25 cellular contexts compared by ENCODE assay signal in genomic region chr3:194422188-194422587, GRCh38. TPM values are rescaled to one million over a fixed set of nuclear protein-coding genes. Genes with fewer than 3 reads are reported as not detected.
DNase-seq lines count a peak whose midpoint lies in the region; ATAC-seq, FAIRE-seq and TF ChIP-seq lines count a peak whose summit lies in the region.
"Had no signal": no experiment of that assay in that cellular context is flagged by ENCODE, and none has a peak within 500 bp of the region (broad histone marks: within the 10 kb centered on the region; RNA-seq: fewer than 3 reads in every experiment).

No MANE protein-coding gene starts in this region.

- H3K27ac ChIP-seq in cardiac muscle cell (peak overlapping the region; percentile 58), kidney (ENCODE audit: low read depth in 2 of 2, low read length in 2 of 2) (no peak overlapping the region)
- H3K27ac ChIP-seq: stomach had no signal

- H3K4me1 ChIP-seq in cardiac muscle cell (ENCODE audit: low read depth), result peaks cover 11% of the 10 kb centered on the region
- H3K4me1 ChIP-seq in kidney (ENCODE audit: control insufficient read depth in 1 of 2, insufficient read depth in 1 of 2, low read depth in 1 of 2, low read length in 2 of 2), result no peaks in the 10 kb centered on the region
- H3K4me1 ChIP-seq: stomach had no signal

- H3K4me3 ChIP-seq in cardiac muscle cell, result no peak overlapping the region
- no peak overlapping the region for H3K4me3 ChIP-seq in fibroblast of mammary gland (ENCODE audit: control insufficient read depth, low read depth, low read length)
- H3K4me3 ChIP-seq in kidney (ENCODE audit: low read length in 2 of 2), result no peak overlapping the region
- H3K4me3 ChIP-seq: stomach had no signal

- ATAC-seq in left ventricle myocardium superior (no peak), T-helper 17 cell (no peak), GM19395 (IDR thresholded peaks at IDR 0.05; ENCODE audit: unreplicated experiment) (no peak)
- ATAC-seq: natural killer cell, Right ventricle myocardium inferior had no signal

- no peak overlapping the region for H3K9ac ChIP-seq in kidney (ENCODE audit: low read length in 2 of 2)

- H3K4me3 Mint-ChIP-seq in T-helper 17 cell, result no peak overlapping the region
- H3K4me3 Mint-ChIP-seq: CD4-positive, CD25-positive, alpha-beta regulatory T cell; endodermal cell; natural killer cell had no signal

- H3K36me3 ChIP-seq in cardiac muscle cell, result peaks cover 49% of the 10 kb centered on the region
- peaks cover 22 to 26% of the 10 kb centered on the region in 2 donors for H3K36me3 ChIP-seq in kidney (ENCODE audit: control insufficient read depth in 1 of 2, insufficient read depth in 2 of 2, low read length in 2 of 2)

- H3K4me1 Mint-ChIP-seq in T-helper 17 cell, result peaks cover 9% of the 10 kb centered on the region
- H3K4me1 Mint-ChIP-seq: endodermal cell had no signal

- H3K27me3 Mint-ChIP-seq in T-helper 17 cell, result no peaks in the 10 kb centered on the region
- H3K27me3 Mint-ChIP-seq: CD4-positive, CD25-positive, alpha-beta regulatory T cell; progenitor cell of endocrine pancreas had no signal

- intact Hi-C loops in left ventricle myocardium superior (cut with micrococcal nuclease), result no loop called here
- intact Hi-C loops in kidney (cut with DNase I), result no loop called here

- no peak for DNase-seq in cardiac muscle cell (ENCODE audit: low read depth in 1 of 2, low spot score in 1 of 2)
- DNase-seq in left ventricle myocardium superior, result no peak
- DNase-seq in T-helper 17 cell, result no peak
- DNase-seq in fibroblast of mammary gland (ENCODE audit: low read depth), result peak; percentile 54
- DNase-seq in NCI-H1436 (lab: John Stamatoyannopoulos, UW), result no peak
- DNase-seq in T1000 (lab: John Stamatoyannopoulos, UW), result no peak
- DNase-seq in kidney, result no peak
- DNase-seq: activated CD4-positive, alpha-beta T cell treated with anti-CD3 and anti-CD28 coated beads, Interleukin-2, amount 50 U/mL, for 48 hours; amygdala; CD4-positive, CD25-positive, alpha-beta regulatory T cell; endodermal cell; foreskin melanocyte; KG1; natural killer cell; NCI-H1105 treated with DMSO at 0.1 percent for 48 hours; NCI-H2107; NCI-H510A treated with DMSO at 0.1 percent for 48 hours; small intestine; stimulated activated CD4-positive, alpha-beta T cell treated with anti-CD3 and anti-CD28 coated beads, Interleukin-4, amount 100 ng/mL, for 24 hours; stomach had no signal

- no peaks in the 10 kb centered on the region for H3K27me3 ChIP-seq in cardiac muscle cell
- H3K27me3 ChIP-seq: stomach had no signal

- TF ChIP-seq CTCF in cardiac muscle cell (IDR thresholded peaks at IDR 0.05; ENCODE audit: low read depth, low read length), result no peak
- no peak for TF ChIP-seq CTCF in fibroblast of mammary gland (conservative IDR thresholded peaks at IDR 0.05; ENCODE audit: control insufficient read depth, insufficient read depth, low read depth, low read length)
- TF ChIP-seq CTCF in kidney (IDR thresholded peaks at IDR 0.05; ENCODE audit: borderline replicate concordance, extremely low read depth, insufficient read depth), result no peak

- H3K36me3 Mint-ChIP-seq in T-helper 17 cell (ENCODE audit: low read depth), result peaks cover 5% of the 10 kb centered on the region

- FAIRE-seq in kidney (lab: Jason Lieb, UNC), result no peak
- FAIRE-seq: A204.1, colon, small intestine had no signal

- peak overlapping the region; percentile 66 for H3K27ac Mint-ChIP-seq in T-helper 17 cell
- H3K27ac Mint-ChIP-seq: endodermal cell, progenitor cell of endocrine pancreas had no signal

- H3K9me3 ChIP-seq in cardiac muscle cell (ENCODE audit: low read depth) (no peaks in the 10 kb centered on the region), T-helper 17 cell (ENCODE audit: control insufficient read depth, low read length, poor library complexity, severe bottlenecking) (no peaks in the 10 kb centered on the region), kidney (ENCODE audit: control insufficient read depth in 1 of 2, low read length in 2 of 2) (no peaks in the 10 kb centered on the region)
- H3K9me3 ChIP-seq: stomach had no signal

RNA-seq across cellular contexts. Expression of gene GP5, which starts 23.1 kb away (rescaled TPM):
- total RNA-seq in cardiac muscle cell (0.83 and 0.95 TPM in 2 replicates), left ventricle myocardium superior (not detected), T-helper 17 cell (1 to 10 TPM; 4.0 to 6.1 TPM), kidney (0.22 TPM)
- polyA plus RNA-seq in cardiac muscle cell (0.21 TPM in 1 of 2 replicates, not detected in the other), kidney (ENCODE audit: insufficient read depth, low read depth, low replicate concordance) (not detected)
- total RNA-seq: Right ventricle myocardium inferior had no signal
- polyA plus RNA-seq: stomach had no signal

RNA-seq across cellular contexts. Expression of gene LRRC15, which starts 52.6 kb away (rescaled TPM):
- total RNA-seq in cardiac muscle cell (0.06 TPM in 1 of 2 replicates, not detected in the other), left ventricle myocardium superior (0.42 TPM), T-helper 17 cell (not detected), kidney (0.63 TPM)
- polyA plus RNA-seq in cardiac muscle cell (0.02 TPM in 1 of 2 replicates, not detected in the other), kidney (ENCODE audit: insufficient read depth, low read depth, low replicate concordance) (0.09 TPM)
- total RNA-seq: CD4-positive, CD25-positive, alpha-beta regulatory T cell; natural killer cell; progenitor cell of endocrine pancreas had no signal
- polyA plus RNA-seq: CD4-positive, CD25-positive, alpha-beta regulatory T cell had no signal
